In the genomic region with DNA sequence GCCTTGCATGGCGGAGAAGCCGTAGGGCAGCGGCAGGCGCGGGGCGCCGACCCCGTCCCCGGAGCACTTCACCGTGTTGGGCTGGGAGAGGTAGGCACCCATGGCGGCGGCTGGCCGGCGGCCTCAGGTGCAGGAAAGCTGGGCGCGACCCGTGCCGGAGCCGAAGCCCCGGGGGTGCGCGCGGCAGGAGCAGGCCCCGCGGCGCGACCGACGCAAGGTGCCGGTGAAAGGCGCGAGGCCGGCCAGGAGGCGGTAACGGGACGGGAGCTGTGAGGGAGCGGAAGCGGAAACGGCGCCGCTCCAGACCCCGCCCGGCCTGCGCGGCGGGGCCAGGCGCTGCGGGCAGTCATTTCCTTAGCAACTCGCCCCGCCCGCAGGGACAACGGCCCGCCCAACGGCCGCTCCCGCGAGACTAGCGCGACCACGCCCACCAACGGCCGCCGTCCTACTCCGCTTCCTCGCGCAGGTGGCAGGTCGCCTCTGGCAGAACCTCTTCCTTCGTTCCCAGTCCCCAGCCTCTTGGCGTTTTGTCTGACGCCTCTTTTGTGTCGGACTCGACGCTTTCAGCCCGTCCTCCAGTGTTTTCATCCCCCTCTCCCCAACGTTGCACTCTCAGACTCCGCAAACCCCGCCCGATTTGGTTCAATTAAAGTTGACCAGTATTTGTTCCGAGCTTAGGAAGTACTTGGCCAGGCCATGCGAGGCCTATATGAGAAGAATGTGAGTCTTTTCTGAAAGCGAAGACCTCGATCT, we compare ENCODE assay signal across 8 cellular contexts.
DNase-seq lines count a peak whose midpoint lies in the region; ATAC-seq and TF ChIP-seq lines count a peak whose summit lies in the region.

A gene with protein sequence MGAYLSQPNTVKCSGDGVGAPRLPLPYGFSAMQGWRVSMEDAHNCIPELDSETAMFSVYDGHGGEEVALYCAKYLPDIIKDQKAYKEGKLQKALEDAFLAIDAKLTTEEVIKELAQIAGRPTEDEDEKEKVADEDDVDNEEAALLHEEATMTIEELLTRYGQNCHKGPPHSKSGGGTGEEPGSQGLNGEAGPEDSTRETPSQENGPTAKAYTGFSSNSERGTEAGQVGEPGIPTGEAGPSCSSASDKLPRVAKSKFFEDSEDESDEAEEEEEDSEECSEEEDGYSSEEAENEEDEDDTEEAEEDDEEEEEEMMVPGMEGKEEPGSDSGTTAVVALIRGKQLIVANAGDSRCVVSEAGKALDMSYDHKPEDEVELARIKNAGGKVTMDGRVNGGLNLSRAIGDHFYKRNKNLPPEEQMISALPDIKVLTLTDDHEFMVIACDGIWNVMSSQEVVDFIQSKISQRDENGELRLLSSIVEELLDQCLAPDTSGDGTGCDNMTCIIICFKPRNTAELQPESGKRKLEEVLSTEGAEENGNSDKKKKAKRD (minus strand): TSS at position 271 of the 753 bp plus-strand sequence. CDS start 169 bp downstream, at position 102.

- no peak for TF ChIP-seq CTCF in AG10803 (conservative IDR thresholded peaks at IDR 0.05; ENCODE audit: low read length)

- ATAC-seq in GM19035 (IDR thresholded peaks at IDR 0.05; ENCODE audit: unreplicated experiment): peak; percentile 95
- ATAC-seq in HG03342 (IDR thresholded peaks at IDR 0.05; ENCODE audit: unreplicated experiment): peak; percentile 93

- H3K4me3 ChIP-seq in AG10803 (ENCODE audit: low read length): peak within 1 kb of the TSS; percentile 88

- DNase-seq in AG10803 (ENCODE audit: low read depth): peak; percentile 89
- peak; percentile 76 to 95 for DNase-seq in NCI-H446 (lab: John Stamatoyannopoulos, UW)
- peak; percentile 91 for DNase-seq in activated CD4-positive, CD25-positive, alpha-beta regulatory T cell treated with anti-CD3 and anti-CD28 coated beads, Interleukin-2, amount 50 U/mL, for 16 hours (ENCODE audit: low read depth, low spot score)
- DNase-seq in central memory CD4-positive, alpha-beta T cell: peak; percentile 93
- DNase-seq in iris pigment epithelial cell (ENCODE audit: low read depth): peak; percentile 92
- peak; percentile 97 for DNase-seq in stimulated activated CD4-positive, alpha-beta T cell treated with anti-CD3 and anti-CD28 coated beads, Interleukin-12 subunit alpha, Interleukin-12 subunit beta, amount 100 ng/mL, for 4 hours

Comparison
In these comparisons a context has a peak if more than half of its experiments do, and no peak if none do; other contexts are left out.
1. Peak in every context shown above with its lines: DNase-seq, ATAC-seq and H3K4me3 ChIP-seq.